ENCODE assay signal across 8 cellular contexts in the genomic region with DNA sequence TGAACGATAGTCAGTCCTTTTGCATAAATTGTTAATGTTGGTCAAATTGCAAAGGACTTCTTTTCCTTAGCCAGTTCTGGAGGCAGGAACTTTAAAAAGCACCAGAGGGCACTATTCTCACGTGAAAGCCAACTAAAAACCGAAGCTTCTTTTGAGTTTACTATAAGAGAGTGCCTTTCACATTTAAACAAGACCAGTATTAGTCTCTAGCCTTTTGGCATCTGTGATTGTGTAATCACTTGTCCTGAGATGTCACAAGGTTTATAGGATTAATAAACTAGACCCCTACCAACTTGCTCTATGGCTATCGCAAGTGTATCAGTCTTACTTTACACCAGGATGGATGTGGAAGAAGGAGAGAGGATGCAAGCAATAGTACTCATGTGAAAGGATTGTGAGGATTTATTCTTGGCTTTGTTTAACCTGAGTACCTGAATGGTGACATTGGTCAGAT. TPM values are rescaled to one million over a fixed set of nuclear protein-coding genes. Genes with fewer than 3 reads are reported as not detected.
DNase-seq lines count a peak whose midpoint lies in the region; ATAC-seq, FAIRE-seq and TF ChIP-seq lines count a peak whose summit lies in the region.

No MANE protein-coding gene starts in this region.

- no peak overlapping the region for H3K4me2 ChIP-seq in trophoblast cell (ENCODE audit: low read length)

- no peak overlapping the region for H4K12ac ChIP-seq in trophoblast cell (ENCODE audit: low read depth, low read length)

- ATAC-seq in GM21528 (IDR thresholded peaks at IDR 0.05; ENCODE audit: low FRiP score, unreplicated experiment) = no peak

- no peak overlapping the region for H2BK120ac ChIP-seq in trophoblast cell (ENCODE audit: insufficient read depth, low read length, poor library complexity)

- H3K4me3 ChIP-seq in WI38 (ENCODE audit: low read depth, low read length) (no peak overlapping the region), trophoblast cell (ENCODE audit: low read depth, low read length) (no peak overlapping the region)

- no peak overlapping the region for H3K14ac ChIP-seq in trophoblast cell (ENCODE audit: low read length)

- H3K36me3 ChIP-seq in trophoblast cell (ENCODE audit: control insufficient read depth in 1 of 2, insufficient read depth in 2 of 2, low read length in 2 of 2) = no peaks in the 10 kb centered on the region

- no peaks in the 10 kb centered on the region for H3K4me1 ChIP-seq in trophoblast cell (ENCODE audit: control insufficient read depth in 1 of 2, insufficient read depth in 2 of 2, low read length in 2 of 2)

- no peaks in the 10 kb centered on the region for H3K27me3 ChIP-seq in trophoblast cell (ENCODE audit: insufficient read depth, low read length)

- peak; percentile 83 for FAIRE-seq in H54 (lab: Jason Lieb, UNC)

- H3K18ac ChIP-seq in trophoblast cell (ENCODE audit: low read length) = no peak overlapping the region

- H3K9ac ChIP-seq in trophoblast cell (ENCODE audit: low read length) = no peak overlapping the region

- no peak overlapping the region for H3K27ac ChIP-seq in trophoblast cell (ENCODE audit: low read depth, low read length)

- peak; percentile 50; the same call in 1 of the 2 replicates for TF ChIP-seq CTCF in WI38 (IDR thresholded peaks at IDR 0.05; ENCODE audit: low read depth, low read length)

- H2AFZ ChIP-seq in trophoblast cell (ENCODE audit: insufficient read depth, low read length, poor library complexity) = no peak overlapping the region

- no peak overlapping the region for H3K23ac ChIP-seq in trophoblast cell (ENCODE audit: low read length)

- no peak overlapping the region for H3K4ac ChIP-seq in trophoblast cell (ENCODE audit: low read depth, low read length)

- no CpG with 5 or more reads among the region's 4 CpGs for WGBS in trophoblast cell (ENCODE audit: extremely low coverage, insufficient coverage, insufficient read length)

- no peak overlapping the region for H4K8ac ChIP-seq in trophoblast cell (ENCODE audit: low read depth, low read length)

- H2BK5ac ChIP-seq in trophoblast cell (ENCODE audit: low read depth, low read length, poor library complexity) = no peak overlapping the region

- H3K79me1 ChIP-seq in trophoblast cell (ENCODE audit: low read length) = no peaks in the 10 kb centered on the region

- DNase-seq in activated gamma-delta T cell treated with Interleukin-2 at 50 U/mL for 16 hours (peak; percentile 25), activated gamma-delta T cell (lab: John Stamatoyannopoulos, UW) (no peak), H54 (ENCODE audit: insufficient read length, low spot score) (no peak), NCI-H1105 (lab: John Stamatoyannopoulos, UW) (peak; percentile 17), germinal center (ENCODE audit: low spot score) (peak; percentile 41), trophoblast cell (peak; percentile 41 to 81)

- no peak for TF ChIP-seq POLR2A in H54 (IDR thresholded peaks at IDR 0.05; ENCODE audit: low read depth, low read length)

- H3K79me2 ChIP-seq in trophoblast cell (ENCODE audit: control insufficient read depth, insufficient read depth, low read length, poor library complexity) = no peaks in the 10 kb centered on the region

- no peak overlapping the region for H2AK5ac ChIP-seq in trophoblast cell (ENCODE audit: low read length)

- H3K9me3 ChIP-seq in trophoblast cell (ENCODE audit: insufficient read depth, low read depth, low read length) = no peaks in the 10 kb centered on the region

- no peak overlapping the region for H2BK12ac ChIP-seq in trophoblast cell (ENCODE audit: low read length)

- H4K91ac ChIP-seq in trophoblast cell (ENCODE audit: low read depth, low read length) = no peak overlapping the region

RNA-seq across cellular contexts. Expression of a gene that starts 14.4 kb away (rescaled TPM):
- 0.21 and 0.35 TPM in 2 replicates for polyA plus RNA-seq in trophoblast cell (2013)

Comparison
In these comparisons a context has a peak if more than half of its experiments do, and no peak if none do; other contexts are left out.
1. DNase-seq: peak in activated gamma-delta T cell treated with Interleukin-2 at 50 U/mL for 16 hours (single experiment), NCI-H1105 (single experiment), germinal center (single experiment) and trophoblast cell (2 of 2); none in activated gamma-delta T cell (single experiment) and H54 (single experiment).